Comparison of ENCODE assay signal across 16 cellular contexts in genomic region chr16:11610580-11610979, GRCh38. TPM values are rescaled to one million over a fixed set of nuclear protein-coding genes. Genes with fewer than 3 reads are reported as not detected.
DNase-seq lines count a peak whose midpoint lies in the region; ATAC-seq and TF ChIP-seq lines count a peak whose summit lies in the region.
"Had no signal": no experiment of that assay in that cellular context is flagged by ENCODE, and none has a peak within 500 bp of the region (broad histone marks: within the 10 kb centered on the region; RNA-seq: fewer than 3 reads in every experiment).

No MANE protein-coding gene starts in this region.

- no peaks in the 10 kb centered on the region for H3K9me3 Mint-ChIP-seq in CD4-positive, alpha-beta T cell
- H3K9me3 Mint-ChIP-seq in nephron progenitor cell = no peaks in the 10 kb centered on the region
- no peaks in the 10 kb centered on the region for H3K9me3 Mint-ChIP-seq in activated CD4-positive, alpha-beta memory T cell treated with anti-CD3 and anti-CD28 coated beads, Interleukin-2, amount 10 ng/mL, durations not matched to agents 7 days and 5 days
- H3K9me3 Mint-ChIP-seq: activated T-cell treated with anti-CD3 and anti-CD28 coated beads, Interleukin-2, amount 50 U/mL, for 72 hours; stimulated activated effector memory CD8-positive, alpha-beta T cell treated with anti-CD3 and anti-CD28 coated beads, Interleukin-12 subunit alpha, Interleukin-12 subunit beta, amount 100 ng/mL, for 72 hours had no signal

- no peaks in the 10 kb centered on the region for H3K27me3 Mint-ChIP-seq in CD4-positive, alpha-beta T cell
- H3K27me3 Mint-ChIP-seq in nephron progenitor cell (ENCODE audit: low read depth, poor library complexity) = peaks cover 21% of the 10 kb centered on the region
- H3K27me3 Mint-ChIP-seq in activated CD4-positive, alpha-beta memory T cell treated with anti-CD3 and anti-CD28 coated beads, Interleukin-2, amount 10 ng/mL, durations not matched to agents 7 days and 5 days = peaks cover 24% of the 10 kb centered on the region
- H3K27me3 Mint-ChIP-seq: activated naive CD8-positive, alpha-beta T cell had no signal

- peak overlapping the region; percentile 17 for H3K27ac Mint-ChIP-seq in CD4-positive, alpha-beta T cell
- peak overlapping the region; percentile 86 for H3K27ac Mint-ChIP-seq in nephron progenitor cell
- H3K27ac Mint-ChIP-seq in activated CD4-positive, alpha-beta memory T cell treated with anti-CD3 and anti-CD28 coated beads, Interleukin-2, amount 10 ng/mL, durations not matched to agents 7 days and 5 days = no peak overlapping the region
- H3K27ac Mint-ChIP-seq: activated naive CD8-positive, alpha-beta T cell; activated T-cell treated with anti-CD3 and anti-CD28 coated beads, Interleukin-2, amount 50 U/mL, for 72 hours had no signal

- CTCF ChIA-PET in CD4-positive, alpha-beta T cell (lab: Charles Lee) = no interaction called here
- CTCF ChIA-PET in activated CD4-positive, alpha-beta memory T cell treated with anti-CD3 and anti-CD28 coated beads, Interleukin-2, amount 10 ng/mL, durations not matched to agents 7 days and 5 days (lab: Charles Lee) = interaction anchor here (0.6 to 1.2 kb wide), 2 partner anchors 9 to 265 kb away, joined by 3 to 4 read pairs; no protein-coding TSS in a partner anchor

- DNase-seq in CD4-positive, alpha-beta T cell = no peak
- DNase-seq in NAMALWA (ENCODE audit: low spot score) (peak; percentile 37), cerebellar cortex (ENCODE audit: low spot score) (peak; percentile 10), nephron progenitor cell (no peak)
- DNase-seq in activated CD4-positive, alpha-beta memory T cell treated with anti-CD3 and anti-CD28 coated beads, Interleukin-2, amount 10 ng/mL, durations not matched to agents 7 days and 5 days = no peak
- DNase-seq: activated T-cell treated with anti-CD3 and anti-CD28 coated beads, Interleukin-2, amount 50 U/mL, for 72 hours; body of pancreas; cortex of kidney; hypothalamus; NCI-H1417 had no signal

- H3K9me3 ChIP-seq in CD4-positive, alpha-beta T cell (ENCODE audit: control insufficient read depth, low read length) = no peaks in the 10 kb centered on the region
- H3K9me3 ChIP-seq: body of pancreas had no signal

- no peaks in the 10 kb centered on the region for H3K27me3 ChIP-seq in CD4-positive, alpha-beta T cell (ENCODE audit: control insufficient read depth, insufficient read depth, low read length)
- H3K27me3 ChIP-seq: body of pancreas had no signal

- no peak for TF ChIP-seq CTCF in CD4-positive, alpha-beta T cell (IDR thresholded peaks at IDR 0.05)
- TF ChIP-seq CTCF in nephron progenitor cell (IDR thresholded peaks at IDR 0.05) = no peak

- peaks cover 22% of the 10 kb centered on the region for H3K4me1 Mint-ChIP-seq in CD4-positive, alpha-beta T cell (ENCODE audit: low read depth)
- peaks cover 50% of the 10 kb centered on the region for H3K4me1 Mint-ChIP-seq in nephron progenitor cell
- peaks cover 17% of the 10 kb centered on the region for H3K4me1 Mint-ChIP-seq in activated CD4-positive, alpha-beta memory T cell treated with anti-CD3 and anti-CD28 coated beads, Interleukin-2, amount 10 ng/mL, durations not matched to agents 7 days and 5 days

- H3K4me3 Mint-ChIP-seq in CD4-positive, alpha-beta T cell = no peak overlapping the region
- no peak overlapping the region for H3K4me3 Mint-ChIP-seq in nephron progenitor cell
- H3K4me3 Mint-ChIP-seq in activated CD4-positive, alpha-beta memory T cell treated with anti-CD3 and anti-CD28 coated beads, Interleukin-2, amount 10 ng/mL, durations not matched to agents 7 days and 5 days = no peak overlapping the region
- H3K4me3 Mint-ChIP-seq: activated naive CD8-positive, alpha-beta T cell; activated T-cell treated with anti-CD3 and anti-CD28 coated beads, Interleukin-2, amount 50 U/mL, for 72 hours; stimulated activated effector memory CD8-positive, alpha-beta T cell treated with anti-CD3 and anti-CD28 coated beads, Interleukin-12 subunit alpha, Interleukin-12 subunit beta, amount 100 ng/mL, for 72 hours had no signal

- H3K36me3 Mint-ChIP-seq in CD4-positive, alpha-beta T cell (ENCODE audit: low read depth) = no peaks in the 10 kb centered on the region
- no peaks in the 10 kb centered on the region for H3K36me3 Mint-ChIP-seq in nephron progenitor cell (ENCODE audit: low read depth)
- no peaks in the 10 kb centered on the region for H3K36me3 Mint-ChIP-seq in activated CD4-positive, alpha-beta memory T cell treated with anti-CD3 and anti-CD28 coated beads, Interleukin-2, amount 10 ng/mL, durations not matched to agents 7 days and 5 days (ENCODE audit: low read depth)
- H3K36me3 Mint-ChIP-seq: activated naive CD8-positive, alpha-beta T cell; stimulated activated effector memory CD8-positive, alpha-beta T cell treated with anti-CD3 and anti-CD28 coated beads, Interleukin-12 subunit alpha, Interleukin-12 subunit beta, amount 100 ng/mL, for 72 hours had no signal

- no peak for ATAC-seq in CD4-positive, alpha-beta T cell (ENCODE audit: poor library complexity)
- no peak for ATAC-seq in HG03159 (IDR thresholded peaks at IDR 0.05; ENCODE audit: unreplicated experiment)
- no peak for ATAC-seq in GM21825 (IDR thresholded peaks at IDR 0.05; ENCODE audit: unreplicated experiment)
- no peak for ATAC-seq in GM21576 (IDR thresholded peaks at IDR 0.05; ENCODE audit: unreplicated experiment)
- ATAC-seq: activated CD4-positive, CD25-positive, alpha-beta regulatory T cell treated with anti-CD3 and anti-CD28 coated beads, Interleukin-2, amount 50 U/mL, for 24 hours; activated T-cell treated with anti-CD3 and anti-CD28 coated beads, Interleukin-2, amount 50 U/mL, for 72 hours; body of pancreas; stimulated activated effector memory CD8-positive, alpha-beta T cell treated with anti-CD3 and anti-CD28 coated beads, Interleukin-12 subunit alpha, Interleukin-12 subunit beta, amount 100 ng/mL, for 72 hours had no signal

- POLR2A ChIA-PET in CD4-positive, alpha-beta T cell (lab: Charles Lee) = interaction anchor here (0.9 kb wide), 1 partner anchor 12 kb away, joined by 3 read pairs; no protein-coding TSS in a partner anchor
- POLR2A ChIA-PET in activated CD4-positive, alpha-beta memory T cell treated with anti-CD3 and anti-CD28 coated beads, Interleukin-2, amount 10 ng/mL, durations not matched to agents 7 days and 5 days (lab: Charles Lee) = no interaction called here

- H3K27ac ChIP-seq in CD4-positive, alpha-beta T cell (ENCODE audit: low read depth, low read length) = no peak overlapping the region

- intact Hi-C loops in CD4-positive, alpha-beta T cell (cut with DNase I, micrococcal nuclease) = no loop called here

RNA-seq across cellular contexts. Expression of gene LITAF, which starts 23.9 kb away (rescaled TPM):
- total RNA-seq in CD4-positive, alpha-beta T cell = 100 to 1,000 TPM; 226 to 257 TPM
- total RNA-seq in activated CD4-positive, alpha-beta memory T cell treated with anti-CD3 and anti-CD28 coated beads, Interleukin-2, amount 10 ng/mL, durations not matched to agents 7 days and 5 days = 100 to 1,000 TPM; 149 to 157 TPM

RNA-seq across cellular contexts. Expression of gene SNN, which starts 57.7 kb away (rescaled TPM):
- total RNA-seq in CD4-positive, alpha-beta T cell = 10 to 100 TPM; 76.3 to 79.7 TPM
- total RNA-seq in activated CD4-positive, alpha-beta memory T cell treated with anti-CD3 and anti-CD28 coated beads, Interleukin-2, amount 10 ng/mL, durations not matched to agents 7 days and 5 days = 1 to 10 TPM; 6.2 to 7.3 TPM

Comparison
In these comparisons a context has a peak if more than half of its experiments do, and no peak if none do; other contexts are left out.
1. DNase-seq: peak in NAMALWA (single experiment) and cerebellar cortex (single experiment); none in CD4-positive, alpha-beta T cell (0 of 10), nephron progenitor cell (single experiment) and activated CD4-positive, alpha-beta memory T cell treated with anti-CD3 and anti-CD28 coated beads, Interleukin-2, amount 10 ng/mL, durations not matched to agents 7 days and 5 days (single experiment).
2. RNA of gene SNN, which starts 57.7 kb away (total RNA-seq): 76.3 to 79.7 TPM in CD4-positive, alpha-beta T cell; 6.2 to 7.3 TPM in activated CD4-positive, alpha-beta memory T cell treated with anti-CD3 and anti-CD28 coated beads, Interleukin-2, amount 10 ng/mL, durations not matched to agents 7 days and 5 days; every median in the first group is over 4 times any median in the second.